17 cellular contexts compared by ENCODE assay signal in the genomic region with DNA sequence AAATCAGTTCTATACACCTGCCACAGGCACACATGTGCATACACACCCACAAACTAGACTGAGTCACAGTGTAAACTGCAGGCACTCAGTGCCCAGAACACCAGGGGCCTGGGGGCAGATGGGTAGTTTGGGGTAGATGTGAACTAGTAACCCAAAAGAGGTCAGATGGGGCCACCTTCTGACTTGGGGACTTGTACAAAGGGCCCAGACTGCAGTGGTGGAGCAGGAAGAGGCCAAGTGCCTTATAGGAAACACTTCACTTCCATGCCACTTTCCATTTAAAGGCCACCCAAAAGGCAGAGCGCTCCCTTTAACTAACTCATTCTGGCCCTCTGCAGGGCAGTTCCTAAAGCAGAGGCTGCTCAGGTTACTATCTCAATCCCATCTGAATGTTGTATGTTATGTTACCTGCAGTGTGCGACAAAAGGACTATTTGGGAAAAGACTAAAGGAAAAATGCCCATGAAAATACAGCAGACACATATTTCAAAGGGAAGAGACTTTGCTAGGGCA. TPM values are rescaled to one million over a fixed set of nuclear protein-coding genes. Genes with fewer than 3 reads are reported as not detected.
DNase-seq lines count a peak whose midpoint lies in the region; ATAC-seq, FAIRE-seq and TF ChIP-seq lines count a peak whose summit lies in the region.
"Had no signal": no experiment of that assay in that cellular context is flagged by ENCODE, and none has a peak within 500 bp of the region (broad histone marks: within the 10 kb centered on the region; RNA-seq: fewer than 3 reads in every experiment).

No MANE protein-coding gene starts in this region.

- intact Hi-C loops in left ventricle myocardium inferior (cut with micrococcal nuclease), result no loop called here
- intact Hi-C loops in right cardiac atrium (cut with DNase I), result loop anchor here in 2 of 4 donors (10.0 kb wide), 2 partner anchors 47 to 107 kb away; partner anchors contain the start of gene TEX2 (in 1 of the 2)
- intact Hi-C loops in dorsolateral prefrontal cortex (cut with DNase I), result loop anchor here in 1 of 2 donors (5.0 kb wide), 1 partner anchor 45 kb away; no protein-coding TSS in a partner anchor
- intact Hi-C loops in pancreas (cut with DNase I), result loop anchor here in 2 of 3 donors (5.0 to 10.0 kb wide), 2 partner anchors 105 to 107 kb away; partner anchors contain the start of gene TEX2 (in 2 of the 2)
- intact Hi-C loops in thyroid gland (cut with DNase I), result no loop called here

- 98% methylated on average over 2 of the region's 2 CpGs for WGBS in right cardiac atrium
- 68 to 74% methylated on average over 2 of the region's 2 CpGs for WGBS in pancreas, 2 donors
- 96 to 100% methylated on average over 2 of the region's 2 CpGs for WGBS in thyroid gland, 2 donors

- in situ Hi-C loops in GM13976 (cut with MboI; ENCODE audit: low sequenced_read_pairs, unreplicated experiment), result no loop called here

- H3K4me1 ChIP-seq in left ventricle myocardium inferior (peaks cover 84% of the 10 kb centered on the region), right cardiac atrium (ENCODE audit: control insufficient read depth, insufficient read depth, low read length) (peaks cover 22% of the 10 kb centered on the region), pancreas (peaks cover 21 to 54% (median 49%) of the 10 kb centered on the region in 3 donors), thyroid gland (peaks cover 18% of the 10 kb centered on the region in 2 donors)
- H3K4me1 ChIP-seq: A549 had no signal

- H3K4me3 ChIP-seq in left ventricle myocardium inferior (no peak overlapping the region), right cardiac atrium (ENCODE audit: low read length) (no peak overlapping the region), dorsolateral prefrontal cortex (no peak overlapping the region), pancreas (no peak overlapping the region), thyroid gland (replicated peaks in 1 of 3) (no peak overlapping the region)
- H3K4me3 ChIP-seq: A549, GM12878 had no signal

- no peaks in the 10 kb centered on the region for H3K9me3 ChIP-seq in left ventricle myocardium inferior (replicated peaks)
- H3K9me3 ChIP-seq in right cardiac atrium (ENCODE audit: control insufficient read depth, low read length), result no peaks in the 10 kb centered on the region
- H3K9me3 ChIP-seq in pancreas, result no peaks in the 10 kb centered on the region
- no peaks in the 10 kb centered on the region for H3K9me3 ChIP-seq in thyroid gland
- H3K9me3 ChIP-seq: A549 had no signal

- H3K27ac ChIP-seq in left ventricle myocardium inferior (replicated peaks) (peak overlapping the region; percentile 96), right cardiac atrium (ENCODE audit: low read length) (no peak overlapping the region), dorsolateral prefrontal cortex (peak overlapping the region in 55 of 59 donors; percentile 39 to 99 (median 96)), pancreas (peak overlapping the region in 3 of 4 donors; percentile 1 to 90 (median 11)), thyroid gland (peak overlapping the region in 2 of 3 donors; percentile 75 to 90)
- H3K27ac ChIP-seq: A549, RWPE1 had no signal

- H3K36me3 ChIP-seq in left ventricle myocardium inferior, result peaks cover 18% of the 10 kb centered on the region
- H3K36me3 ChIP-seq in pancreas, result no peaks in the 10 kb centered on the region
- peaks cover 0 to 8% of the 10 kb centered on the region in 2 donors for H3K36me3 ChIP-seq in thyroid gland

- TF ChIP-seq CTCF in left ventricle myocardium inferior (IDR thresholded peaks at IDR 0.05; ENCODE audit: borderline replicate concordance), result no peak
- no peak for TF ChIP-seq CTCF in dorsolateral prefrontal cortex (IDR thresholded peaks at IDR 0.05 in 54 of 56, conservative IDR thresholded peaks at IDR 0.05 in 2 of 56; ENCODE audit: low read depth in 1 of 56, partially characterized antibody in 56 of 56)
- TF ChIP-seq CTCF in pancreas (IDR thresholded peaks at IDR 0.05), result no peak
- no peak for TF ChIP-seq CTCF in thyroid gland (IDR thresholded peaks at IDR 0.05)
- TF ChIP-seq CTCF in GM13976 (IDR thresholded peaks at IDR 0.05; ENCODE audit: borderline replicate concordance, control extremely low read depth, extremely low read depth, insufficient read depth, missing control alignments), result no peak

- DNase-seq in left ventricle myocardium inferior (no peak), right cardiac atrium (no peak), dorsolateral prefrontal cortex (no peak), pancreas (no peak), thyroid gland (no peak), GM13976 (ENCODE audit: low spot score) (no peak), medulla oblongata (ENCODE audit: extremely low spot score) (no peak)
- DNase-seq in activated naive CD4-positive, alpha-beta T cell treated with anti-CD3 and anti-CD28 coated beads, Interleukin-2, amount 50 U/mL, for 72 hours (ENCODE audit: low spot score in 2 of 2), result no peak
- DNase-seq: DMS53, HCEC 1CT, NCI-H1436 treated with DMSO at 0.1 percent for 48 hours, NCI-H2081, NCI-H524 treated with DMSO at 0.1 percent for 48 hours had no signal

- ATAC-seq in right cardiac atrium (no peak), pancreas (no peak)
- no peak for ATAC-seq in activated naive CD4-positive, alpha-beta T cell treated with anti-CD3 and anti-CD28 coated beads, Interleukin-2, amount 50 U/mL, for 72 hours
- ATAC-seq: A549, GM12878 had no signal

- H3K36me3 Mint-ChIP-seq in activated naive CD4-positive, alpha-beta T cell treated with anti-CD3 and anti-CD28 coated beads, Interleukin-2, amount 50 U/mL, for 72 hours, result peaks cover 0 to 6% of the 10 kb centered on the region in 2 donors

- H3K27ac Mint-ChIP-seq in activated naive CD4-positive, alpha-beta T cell treated with anti-CD3 and anti-CD28 coated beads, Interleukin-2, amount 50 U/mL, for 72 hours, result no peak overlapping the region

- FAIRE-seq in pancreas (lab: Jason Lieb, UNC), result no peak
- FAIRE-seq: A549, GM12878 had no signal

- no peak for TF ChIP-seq POLR2A in thyroid gland (IDR thresholded peaks at IDR 0.05)

- H3K27me3 ChIP-seq in left ventricle myocardium inferior (ENCODE audit: low read depth) (no peaks in the 10 kb centered on the region), right cardiac atrium (ENCODE audit: control insufficient read depth, insufficient read depth) (no peaks in the 10 kb centered on the region), dorsolateral prefrontal cortex (no peaks in the 10 kb centered on the region), pancreas (no peaks in the 10 kb centered on the region), thyroid gland (no peaks in the 10 kb centered on the region)

- H3K9me3 Mint-ChIP-seq in activated naive CD4-positive, alpha-beta T cell treated with anti-CD3 and anti-CD28 coated beads, Interleukin-2, amount 50 U/mL, for 72 hours, result no peaks in the 10 kb centered on the region
- H3K9me3 Mint-ChIP-seq: CD14-positive monocyte had no signal

RNA-seq across cellular contexts. Expression of gene ERN1, which starts 27.8 kb away (rescaled TPM):
- total RNA-seq in left ventricle myocardium inferior, result 9.3 TPM
- 10 to 100 TPM in 2 of 4 donors, 1 to 10 TPM in 2; 8.9 to 11.4 (median 10.0) TPM for total RNA-seq in right cardiac atrium
- polyA plus RNA-seq in right cardiac atrium, result 3.3 TPM
- total RNA-seq in dorsolateral prefrontal cortex, result 10 to 100 TPM in 50 of 120 experiments, 1 to 10 TPM in 70; 5.1 to 20.0 (median 9.3) TPM
- total RNA-seq in pancreas, result 100 to 1,000 TPM in 1 of 6 donors, 10 to 100 TPM in 5; 37.0 to 151 (median 42.9) TPM
- 10 to 100 TPM; 10.4 to 19.8 TPM for polyA plus RNA-seq in pancreas
- total RNA-seq in thyroid gland, result 10 to 100 TPM in 3 of 4 donors, 1 to 10 TPM in 1; 9.5 to 20.2 (median 12.8) TPM
- 10 to 100 TPM; 23.7 to 24.1 TPM for total RNA-seq in activated naive CD4-positive, alpha-beta T cell treated with anti-CD3 and anti-CD28 coated beads, Interleukin-2, amount 50 U/mL, for 72 hours

Comparison
In these comparisons a context has a peak if more than half of its experiments do, and no peak if none do; other contexts are left out.
1. intact Hi-C loops: an anchor here in pancreas (5.0 to 10.0 kb wide); none called in left ventricle myocardium inferior and thyroid gland.